Comparison of ENCODE assay signal across 31 cellular contexts in genomic region chr10:100586959-100587358, GRCh38.
"Had no signal": no experiment of that assay in that cellular context is flagged by ENCODE, and none has a peak within 500 bp of the region (broad histone marks: within the 10 kb centered on the region; RNA-seq: fewer than 3 reads in every experiment).

No MANE protein-coding gene starts in this region.

- H3K9me3 ChIP-seq: ovary, psoas muscle, right lobe of liver, testis, transverse colon, upper lobe of right lung, uterus had no signal

- H3K27ac ChIP-seq: neural progenitor cell, ovary, parathyroid adenoma, psoas muscle, right lobe of liver, sigmoid colon, spleen, suprapubic skin, testis, tibial artery, transverse colon, upper lobe of right lung, uterus had no signal

- H3K36me3 ChIP-seq: neural progenitor cell, ovary, right lobe of liver, sigmoid colon, spleen, suprapubic skin, tibial artery, transverse colon, upper lobe of right lung, uterus had no signal

- H2AFZ ChIP-seq: neural progenitor cell, parathyroid adenoma had no signal

- H3K27me3 ChIP-seq: ovary, right lobe of liver, testis, tibial artery, uterus had no signal

- H3K9me3 Mint-ChIP-seq: natural killer cell, neural progenitor cell, type B pancreatic cell had no signal

- H3K79me2 ChIP-seq: parathyroid adenoma had no signal

- H3K4me3 Mint-ChIP-seq: natural killer cell; nephron; neural progenitor cell; stimulated activated memory B cell treated with anti-CD40 and anti-IgM and Interleukin-4, amounts not matched to agents 10 μg/mL and 1 μg/mL and 100 μg/mL, for 72 hours; stimulated activated naive CD8-positive, alpha-beta T cell treated with anti-CD3 and anti-CD28 coated beads, Interleukin-15, amount 100 ng/mL, for 72 hours; type B pancreatic cell had no signal

- H3K27ac Mint-ChIP-seq: natural killer cell; nephron; neural progenitor cell; progenitor cell of endocrine pancreas; stimulated activated memory B cell treated with anti-CD40 and anti-IgM and Interleukin-4, amounts not matched to agents 10 μg/mL and 1 μg/mL and 100 μg/mL, for 72 hours; stimulated activated naive CD8-positive, alpha-beta T cell treated with anti-CD3 and anti-CD28 coated beads, Interleukin-15, amount 100 ng/mL, for 72 hours; type B pancreatic cell had no signal

- H3K4me3 ChIP-seq: neural progenitor cell, ovary, psoas muscle, right lobe of liver, sigmoid colon, spleen, suprapubic skin, testis, tibial artery, transverse colon, upper lobe of right lung, uterus had no signal

- DNase-seq: natural killer cell; occipital lobe; ovary; posterior cingulate gyrus; psoas muscle; right cardiac atrium; right lobe of liver; sigmoid colon; small intestine; spleen; stimulated activated CD4-positive, alpha-beta T cell treated with anti-CD3 and anti-CD28 coated beads, Interleukin-12 subunit alpha, Interleukin-12 subunit beta, amount 100 ng/mL, for 4 hours; stimulated activated CD4-positive, alpha-beta T cell treated with anti-CD3 and anti-CD28 coated beads, Interleukin-1b, Interleukin-23, amount 100 ng/mL, for 48 hours; stimulated activated CD4-positive, alpha-beta T cell treated with anti-CD3 and anti-CD28 coated beads, Interleukin-4, amount 100 ng/mL, for 1 hour; stimulated activated CD4-positive, alpha-beta T cell treated with anti-CD3 and anti-CD28 coated beads, Interleukin-4, amount 100 ng/mL, for 4 hours; stimulated activated CD8-positive, alpha-beta memory T cell treated with anti-CD3 and anti-CD28 coated beads, Interleukin-4, amount 100 ng/mL, for 48 hours; stimulated activated naive CD4-positive, alpha-beta T cell; stimulated activated naive CD8-positive, alpha-beta T cell treated with anti-CD3 and anti-CD28 coated beads, Interleukin-15, amount 100 ng/mL, for 72 hours; stimulated activated naive CD8-positive, alpha-beta T cell treated with anti-CD3 and anti-CD28 coated beads, Interleukin-15, Interleukin-2, amounts not matched to agents 100 U/mL and 50 U/mL, for 24 hours; substantia nigra; testis; tibial artery; transverse colon; upper lobe of right lung; uterus had no signal

- ATAC-seq: natural killer cell; psoas muscle; right cardiac atrium; right lobe of liver; stimulated activated memory B cell treated with anti-CD40 and anti-IgM and Interleukin-4, amounts not matched to agents 10 μg/mL and 1 μg/mL and 100 μg/mL, for 72 hours; stimulated activated naive CD8-positive, alpha-beta T cell treated with anti-CD3 and anti-CD28 coated beads, Interleukin-15, amount 100 ng/mL, for 72 hours; stimulated activated naive CD8-positive, alpha-beta T cell treated with anti-CD3 and anti-CD28 coated beads, Interleukin-15, Interleukin-2, amounts not matched to agents 100 U/mL and 50 U/mL, for 24 hours; upper lobe of right lung had no signal

- H3K4me2 ChIP-seq: neural progenitor cell had no signal

- H3K4me1 Mint-ChIP-seq: natural killer cell; nephron; stimulated activated memory B cell treated with anti-CD40 and anti-IgM and Interleukin-4, amounts not matched to agents 10 μg/mL and 1 μg/mL and 100 μg/mL, for 72 hours; stimulated activated naive CD8-positive, alpha-beta T cell treated with anti-CD3 and anti-CD28 coated beads, Interleukin-15, amount 100 ng/mL, for 72 hours had no signal

- H3K4me1 ChIP-seq: neural progenitor cell, parathyroid adenoma, psoas muscle, right lobe of liver, sigmoid colon, spleen, suprapubic skin, testis, tibial artery, transverse colon, upper lobe of right lung, uterus had no signal

- H3K36me3 Mint-ChIP-seq: neural progenitor cell, type B pancreatic cell had no signal
